Comparison of ENCODE assay signal across 14 cellular contexts in genomic region chr5:9932770-9933169, GRCh38.
DNase-seq lines count a peak whose midpoint lies in the region; ATAC-seq and TF ChIP-seq lines count a peak whose summit lies in the region.
"Had no signal": no experiment of that assay in that cellular context is flagged by ENCODE, and none has a peak within 500 bp of the region (broad histone marks: within the 10 kb centered on the region; RNA-seq: fewer than 3 reads in every experiment).

No MANE protein-coding gene starts in this region.

- no peak overlapping the region for H3K27ac Mint-ChIP-seq in CD14-positive monocyte
- H3K27ac Mint-ChIP-seq: activated CD8-positive, alpha-beta memory T cell treated with anti-CD3 and anti-CD28 coated beads, Interleukin-2, amount 10 ng/mL, durations not matched to agents 7 days and 5 days; activated naive CD4-positive, alpha-beta T cell treated with anti-CD3 and anti-CD28 coated beads, Interleukin-2, amount 50 U/mL, for 24 hours; CD4-positive, alpha-beta memory T cell; dendritic cell treated with granulocyte-macrophage colony-stimulating factor and Interleukin-4, amounts not matched to agents 40 ng/mL and 50 ng/mL, for 4 days had no signal

- no peaks in the 10 kb centered on the region for H3K36me3 ChIP-seq in adipocyte (ENCODE audit: control insufficient read depth, insufficient read depth, low read length, severe bottlenecking)

- no peaks in the 10 kb centered on the region for H3K4me1 Mint-ChIP-seq in CD14-positive monocyte
- H3K4me1 Mint-ChIP-seq: activated CD8-positive, alpha-beta memory T cell treated with anti-CD3 and anti-CD28 coated beads, Interleukin-2, amount 10 ng/mL, durations not matched to agents 7 days and 5 days; activated naive CD4-positive, alpha-beta T cell treated with anti-CD3 and anti-CD28 coated beads, Interleukin-2, amount 50 U/mL, for 24 hours; CD4-positive, alpha-beta memory T cell had no signal

- no peaks in the 10 kb centered on the region for H3K36me3 Mint-ChIP-seq in CD14-positive monocyte
- H3K36me3 Mint-ChIP-seq: activated CD8-positive, alpha-beta memory T cell treated with anti-CD3 and anti-CD28 coated beads, Interleukin-2, amount 10 ng/mL, durations not matched to agents 7 days and 5 days; activated naive CD4-positive, alpha-beta T cell treated with anti-CD3 and anti-CD28 coated beads, Interleukin-2, amount 50 U/mL, for 24 hours; CD4-positive, alpha-beta memory T cell had no signal

- ATAC-seq in GM19467 (IDR thresholded peaks at IDR 0.05; ENCODE audit: unreplicated experiment), result no peak
- ATAC-seq in stimulated activated naive CD8-positive, alpha-beta T cell treated with anti-CD3 and anti-CD28 coated beads, Interleukin-15, Interleukin-2, amounts not matched to agents 100 U/mL and 50 U/mL, for 24 hours, result no peak
- ATAC-seq: activated CD8-positive, alpha-beta memory T cell treated with anti-CD3 and anti-CD28 coated beads, Interleukin-2, amount 10 ng/mL, durations not matched to agents 7 days and 5 days had no signal

- H3K9ac ChIP-seq in adipocyte (ENCODE audit: low read length), result no peak overlapping the region

- in situ Hi-C loops in GM13976 (cut with MboI; ENCODE audit: low sequenced_read_pairs, unreplicated experiment), result no loop called here

- H3K4me3 ChIP-seq in AG10803 (ENCODE audit: low read length) (no peak overlapping the region), adipocyte (ENCODE audit: low read length) (no peak overlapping the region)

- TF ChIP-seq CTCF in AG10803 (conservative IDR thresholded peaks at IDR 0.05; ENCODE audit: low read length), result no peak
- no peak for TF ChIP-seq CTCF in GM13976 (IDR thresholded peaks at IDR 0.05; ENCODE audit: borderline replicate concordance, control extremely low read depth, extremely low read depth, insufficient read depth, missing control alignments)
- TF ChIP-seq CTCF in CD14-positive monocyte (IDR thresholded peaks at IDR 0.05), result no peak

- no peaks in the 10 kb centered on the region for H3K27me3 ChIP-seq in adipocyte (replicated peaks; ENCODE audit: control insufficient read depth, insufficient read depth, low read length)

- peaks cover 10% of the 10 kb centered on the region for H3K9me3 ChIP-seq in adipocyte (ENCODE audit: control insufficient read depth, low read length)

- no peaks in the 10 kb centered on the region for H3K27me3 Mint-ChIP-seq in CD14-positive monocyte (ENCODE audit: low read depth in 3 of 3)
- H3K27me3 Mint-ChIP-seq: activated CD8-positive, alpha-beta memory T cell treated with anti-CD3 and anti-CD28 coated beads, Interleukin-2, amount 10 ng/mL, durations not matched to agents 7 days and 5 days; activated naive CD4-positive, alpha-beta T cell treated with anti-CD3 and anti-CD28 coated beads, Interleukin-2, amount 50 U/mL, for 24 hours; CD4-positive, alpha-beta memory T cell; dendritic cell treated with granulocyte-macrophage colony-stimulating factor and Interleukin-4, amounts not matched to agents 40 ng/mL and 50 ng/mL, for 4 days had no signal

- H3K4me3 Mint-ChIP-seq in CD14-positive monocyte, result no peak overlapping the region
- H3K4me3 Mint-ChIP-seq: activated CD8-positive, alpha-beta memory T cell treated with anti-CD3 and anti-CD28 coated beads, Interleukin-2, amount 10 ng/mL, durations not matched to agents 7 days and 5 days; activated naive CD4-positive, alpha-beta T cell treated with anti-CD3 and anti-CD28 coated beads, Interleukin-2, amount 50 U/mL, for 24 hours; CD4-positive, alpha-beta memory T cell; dendritic cell treated with granulocyte-macrophage colony-stimulating factor and Interleukin-4, amounts not matched to agents 40 ng/mL and 50 ng/mL, for 4 days had no signal

- H3K4me1 ChIP-seq in adipocyte (ENCODE audit: control insufficient read depth, insufficient read depth, low read length), result no peaks in the 10 kb centered on the region

- intact Hi-C loops in CD14-positive monocyte (cut with micrococcal nuclease), result no loop called here

- peaks cover 2 to 17% (median 8%) of the 10 kb centered on the region in 7 donors for H3K9me3 Mint-ChIP-seq in CD14-positive monocyte

- DNase-seq in AG10803 (ENCODE audit: low read depth) (peak; percentile 61), HT-29 (ENCODE audit: low spot score) (peak; percentile 35), adipocyte (ENCODE audit: low read depth) (peak; percentile 35), iPS-NIHi7 (ENCODE audit: extremely low spot score) (peak; percentile 37), GM13976 (ENCODE audit: low spot score) (no peak), CD14-positive monocyte (ENCODE audit: low spot score) (no peak)
- DNase-seq in stimulated activated naive CD8-positive, alpha-beta T cell treated with anti-CD3 and anti-CD28 coated beads, Interleukin-15, Interleukin-2, amounts not matched to agents 100 U/mL and 50 U/mL, for 24 hours, result no peak
- DNase-seq: activated CD8-positive, alpha-beta memory T cell treated with anti-CD3 and anti-CD28 coated beads, Interleukin-2, amount 10 ng/mL, durations not matched to agents 7 days and 5 days; CD4-positive, alpha-beta memory T cell; occipital lobe; RPMI8226 had no signal

Comparison
In these comparisons a context has a peak if more than half of its experiments do, and no peak if none do; other contexts are left out.
1. DNase-seq: peak in AG10803 (single experiment), HT-29 (single experiment), adipocyte (single experiment) and iPS-NIHi7 (single experiment); none in GM13976 (single experiment), stimulated activated naive CD8-positive, alpha-beta T cell treated with anti-CD3 and anti-CD28 coated beads, Interleukin-15, Interleukin-2, amounts not matched to agents 100 U/mL and 50 U/mL, for 24 hours (single experiment) and CD14-positive monocyte (single experiment).